ENCODE assay signal across 8 cellular contexts in genomic region chr20:46406986-46407670, GRCh38. TPM values are rescaled to one million over a fixed set of nuclear protein-coding genes. Genes with fewer than 3 reads are reported as not detected.
DNase-seq lines count a peak whose midpoint lies in the region; ATAC-seq and TF ChIP-seq lines count a peak whose summit lies in the region.

No MANE protein-coding gene starts in this region.

- peaks cover 58% of the 10 kb centered on the region for H3K4me1 ChIP-seq in KMS-11 (ENCODE audit: low read depth, poor library complexity, severe bottlenecking)
- peaks cover 37% of the 10 kb centered on the region for H3K4me1 ChIP-seq in adipocyte (ENCODE audit: control insufficient read depth, insufficient read depth, low read length)
- peaks cover 5% of the 10 kb centered on the region for H3K4me1 ChIP-seq in iPS-18a (ENCODE audit: control insufficient read depth, low read depth, low read length)
- peaks cover 34 to 68% (median 55%) of the 10 kb centered on the region in 6 donors for H3K4me1 ChIP-seq in spleen

- peak overlapping the region; percentile 6 for H3K27ac Mint-ChIP-seq in Calu3 (ENCODE audit: unreplicated experiment)

- peak overlapping the region; percentile 91 for H3K4me2 ChIP-seq in KMS-11

- peaks cover 23% of the 10 kb centered on the region for H3K36me3 Mint-ChIP-seq in Calu3 (ENCODE audit: insufficient read depth, unreplicated experiment)

- no peaks in the 10 kb centered on the region for H3K9me3 Mint-ChIP-seq in Calu3 (ENCODE audit: low read depth, unreplicated experiment)

- no TSS peak for BruUV-seq in Calu3 (replicated peaks; lab: Mats Ljungman, UMichigan)

- peaks cover 28% of the 10 kb centered on the region for H3K4me1 Mint-ChIP-seq in Calu3 (ENCODE audit: low read depth, unreplicated experiment)

- no peaks in the 10 kb centered on the region for H3K36me3 ChIP-seq in KMS-11 (ENCODE audit: insufficient read depth)
- no peaks in the 10 kb centered on the region for H3K36me3 ChIP-seq in adipocyte (ENCODE audit: control insufficient read depth, insufficient read depth, low read length, severe bottlenecking)
- H3K36me3 ChIP-seq in iPS-18a (ENCODE audit: control insufficient read depth, low read depth, low read length), result no peaks in the 10 kb centered on the region
- peaks cover 0 to 12% (median 0%) of the 10 kb centered on the region in 6 donors for H3K36me3 ChIP-seq in spleen

- H3K79me2 ChIP-seq in KMS-11 (ENCODE audit: insufficient read depth, low read depth), result peaks cover 38% of the 10 kb centered on the region

- DNase-seq in Calu3 (peak; percentile 70), SW480 (ENCODE audit: low spot score) (peak; percentile 87), adipocyte (ENCODE audit: low read depth) (peak; percentile 58), spleen (peak; percentile 93), retina (no peak)

- H3K27ac ChIP-seq in KMS-11 (peak overlapping the region; percentile 61), iPS-18a (ENCODE audit: low read length) (no peak overlapping the region), spleen (peak overlapping the region; percentile 85 to 99 (median 96))

- peaks cover 34% of the 10 kb centered on the region for H3K27me3 Mint-ChIP-seq in Calu3 (ENCODE audit: unreplicated experiment)

- peak overlapping the region; percentile 89 for H3K4me3 Mint-ChIP-seq in Calu3 (ENCODE audit: low read depth, unreplicated experiment)

- no peaks in the 10 kb centered on the region for H4K20me1 ChIP-seq in KMS-11 (ENCODE audit: insufficient read depth)

- 13 to 16% (median 16%) methylated on average over 25 to 26 of the region's 26 CpGs for WGBS in spleen, 5 donors

- intact Hi-C loops in Calu3 (cut with micrococcal nuclease; ENCODE audit: unreplicated experiment) (no loop called here), spleen (cut with DNase I; ENCODE audit: low total_unique reads) (no loop called here)

- no peak for TF ChIP-seq CTCF in Calu3 (IDR thresholded peaks at IDR 0.05; ENCODE audit: unreplicated experiment)
- TF ChIP-seq CTCF in KMS-11 (conservative IDR thresholded peaks at IDR 0.05; ENCODE audit: low read depth, low read length), result no peak
- peak in 1 of 11 experiments; percentile 4 for TF ChIP-seq CTCF in spleen (IDR thresholded peaks at IDR 0.05 in 8 of 11, conservative IDR thresholded peaks at IDR 0.05 in 3 of 11)

- CTCF ChIA-PET in Calu3 (lab: Charles Lee), result interaction anchor here (0.6 to 2.5 kb wide), 9 partner anchors 31 to 717 kb away, joined by 3 to 10 read pairs (median 4); no protein-coding TSS in a partner anchor

- H3K27me3 ChIP-seq in KMS-11 (ENCODE audit: insufficient read depth, low read depth) (no peaks in the 10 kb centered on the region), adipocyte (replicated peaks; ENCODE audit: control insufficient read depth, insufficient read depth, low read length) (no peaks in the 10 kb centered on the region), iPS-18a (ENCODE audit: control insufficient read depth, insufficient read depth, low read length) (peaks cover 12% of the 10 kb centered on the region), spleen (replicated peaks in 1 of 7) (no peaks in the 10 kb centered on the region)

- no peak overlapping the region for H3K4me3 ChIP-seq in KMS-11 (IDR thresholded peaks at IDR 0.05; ENCODE audit: insufficient read depth, low read depth, low read length)
- peak overlapping the region; percentile 92 for H3K4me3 ChIP-seq in adipocyte (ENCODE audit: low read length)
- peak overlapping the region; percentile 88 for H3K4me3 ChIP-seq in iPS-18a (ENCODE audit: low read length)
- H3K4me3 ChIP-seq in spleen, result peak overlapping the region; percentile 73 to 95 (median 84)

- H3K9ac ChIP-seq in KMS-11 (peak overlapping the region; percentile 56; the same call in 1 of the 2 replicates), adipocyte (ENCODE audit: low read length) (peak overlapping the region; percentile 94), iPS-18a (ENCODE audit: low read length) (peak overlapping the region; percentile 58)

- no peak for TF ChIP-seq POLR2A in spleen (IDR thresholded peaks at IDR 0.05)

- peak; percentile 32 for ATAC-seq in GM21619 (IDR thresholded peaks at IDR 0.05; ENCODE audit: unreplicated experiment)

- H3K9me3 ChIP-seq in adipocyte (ENCODE audit: control insufficient read depth, low read length) (no peaks in the 10 kb centered on the region), iPS-18a (ENCODE audit: control insufficient read depth, low read depth, low read length) (no peaks in the 10 kb centered on the region), spleen (no peaks in the 10 kb centered on the region)

- H2AFZ ChIP-seq in KMS-11 (ENCODE audit: low read depth), result peak overlapping the region; percentile 67; the same call in 1 of the 2 replicates

RNA-seq across cellular contexts. Expression of gene ELMO2, which starts 0.7 kb away (rescaled TPM):
- total RNA-seq in Calu3 (2022) (42.2 and 51.6 TPM in 2 replicates), spleen (10 to 100 TPM; 52.3 to 80.2 (median 70.0) TPM)
- polyA plus RNA-seq in spleen, result 10 to 100 TPM; 17.2 to 27.3 (median 18.4) TPM
